ENCODE assay signal across 13 cellular contexts in the genomic region with DNA sequence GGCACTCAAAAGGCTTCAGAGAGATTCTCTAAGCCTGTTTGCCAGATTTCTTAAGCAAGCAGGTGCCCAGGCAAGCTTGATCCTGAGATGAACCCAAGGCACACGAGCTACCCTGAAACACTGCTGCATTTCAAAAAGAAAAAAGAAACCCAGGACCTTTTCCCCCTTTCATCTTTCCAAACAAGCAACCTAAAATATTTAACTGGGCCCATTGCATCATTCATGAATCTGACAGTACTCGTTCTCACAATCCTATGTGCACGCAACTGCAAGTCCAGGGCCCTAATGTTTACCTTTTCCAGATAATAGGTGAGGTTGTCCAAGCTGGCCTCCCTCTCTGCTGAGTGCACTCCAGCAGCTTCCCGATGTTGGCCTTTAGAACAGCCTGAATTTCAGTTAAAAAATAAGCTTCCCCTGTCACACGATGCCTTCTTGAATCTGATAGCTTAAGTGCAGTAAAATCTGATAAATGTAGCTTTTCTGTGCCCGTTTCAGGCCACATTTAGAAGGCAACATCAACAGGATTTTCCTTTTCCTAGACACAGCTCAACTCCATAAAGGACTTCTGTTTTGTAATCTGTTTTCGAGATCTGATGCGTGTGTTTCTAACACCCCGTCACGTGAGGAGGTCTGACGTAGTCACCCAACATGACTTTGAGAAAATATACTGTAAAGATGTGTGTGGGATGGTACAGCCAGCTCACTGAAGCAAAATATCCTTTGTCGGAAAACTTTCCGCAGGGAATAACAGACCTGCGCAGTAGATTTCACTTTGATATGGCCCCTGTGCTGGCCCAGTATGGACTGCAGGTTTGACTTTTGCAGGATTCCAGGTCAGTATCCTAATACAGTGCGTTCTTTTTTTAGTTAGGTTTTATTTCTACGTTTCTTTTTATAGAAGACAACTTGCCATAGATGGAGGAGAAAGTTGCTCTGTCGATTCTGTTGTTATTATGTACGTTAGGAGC. TPM values are rescaled to one million over a fixed set of nuclear protein-coding genes. Genes with fewer than 3 reads are reported as not detected.
DNase-seq lines count a peak whose midpoint lies in the region; ATAC-seq and TF ChIP-seq lines count a peak whose summit lies in the region.
"Had no signal": no experiment of that assay in that cellular context is flagged by ENCODE, and none has a peak within 500 bp of the region (broad histone marks: within the 10 kb centered on the region; RNA-seq: fewer than 3 reads in every experiment).

No MANE protein-coding gene starts in this region.

- peaks cover 79% of the 10 kb centered on the region for H3K79me2 ChIP-seq in fibroblast of lung (ENCODE audit: control insufficient read depth, insufficient read depth, low read length)

- H3K27ac ChIP-seq in fibroblast of lung (ENCODE audit: insufficient read depth, low read length) = peak overlapping the region; percentile 58
- H3K27ac ChIP-seq in urinary bladder (ENCODE audit: low read depth) = peak overlapping the region; percentile 77

- no peaks in the 10 kb centered on the region for H3K9me3 ChIP-seq in fibroblast of lung (ENCODE audit: control insufficient read depth, insufficient read depth, low read depth, low read length)

- H3K4me3 ChIP-seq in fibroblast of lung (replicated peaks in 1 of 4; ENCODE audit: control extremely low read depth in 1 of 4, insufficient read depth in 1 of 4, low read depth in 3 of 4, low read length in 4 of 4) = peak overlapping the region in 1 of 4 experiments; percentile 35
- H3K4me3 ChIP-seq in urinary bladder (ENCODE audit: low read depth, low read length) = no peak overlapping the region

- no peak overlapping the region for H3K4me3 Mint-ChIP-seq in activated T-cell treated with anti-CD3 and anti-CD28 coated beads, Interleukin-2, amount 50 U/mL, for 72 hours
- H3K4me3 Mint-ChIP-seq in activated CD4-positive, alpha-beta T cell treated with anti-CD3 and anti-CD28 coated beads, Interleukin-2, amount 10 ng/mL, durations not matched to agents 7 days and 5 days = no peak overlapping the region
- H3K4me3 Mint-ChIP-seq: activated B cell treated with CpG ODN at 0.5 μM for 24 hours, memory B cell had no signal

- H3K36me3 ChIP-seq in fibroblast of lung (ENCODE audit: control insufficient read depth, insufficient read depth, low read length) (peaks cover 14% of the 10 kb centered on the region), urinary bladder (ENCODE audit: insufficient read depth) (no peaks in the 10 kb centered on the region)

- 31% methylated on average over 18 of the region's 18 CpGs for WGBS in urinary bladder

- CTCF ChIA-PET in activated CD4-positive, alpha-beta T cell treated with anti-CD3 and anti-CD28 coated beads, Interleukin-2, amount 10 ng/mL, durations not matched to agents 7 days and 5 days (lab: Charles Lee) = interaction anchor here (0.6 to 1.4 kb wide), 5 partner anchors 9 to 21 kb away, joined by 3 to 6 read pairs (median 4); no protein-coding TSS in a partner anchor

- peaks cover 12% of the 10 kb centered on the region for H3K4me1 Mint-ChIP-seq in activated T-cell treated with anti-CD3 and anti-CD28 coated beads, Interleukin-2, amount 50 U/mL, for 72 hours (ENCODE audit: low read depth)
- H3K4me1 Mint-ChIP-seq in activated CD4-positive, alpha-beta T cell treated with anti-CD3 and anti-CD28 coated beads, Interleukin-2, amount 10 ng/mL, durations not matched to agents 7 days and 5 days = peaks cover 3% of the 10 kb centered on the region

- no peaks in the 10 kb centered on the region for H3K27me3 Mint-ChIP-seq in activated T-cell treated with anti-CD3 and anti-CD28 coated beads, Interleukin-2, amount 50 U/mL, for 72 hours (ENCODE audit: low read depth)
- no peaks in the 10 kb centered on the region for H3K27me3 Mint-ChIP-seq in activated CD4-positive, alpha-beta T cell treated with anti-CD3 and anti-CD28 coated beads, Interleukin-2, amount 10 ng/mL, durations not matched to agents 7 days and 5 days
- H3K27me3 Mint-ChIP-seq: activated B cell treated with CpG ODN at 0.5 μM for 24 hours, memory B cell had no signal

- H3K4me2 ChIP-seq in fibroblast of lung (ENCODE audit: extremely low read depth, insufficient read depth, low read length) = no peak overlapping the region

- no peak for ATAC-seq in activated T-cell treated with anti-CD3 and anti-CD28 coated beads, Interleukin-2, amount 50 U/mL, for 72 hours (replicated peaks in 1 of 2)
- no peak for ATAC-seq in activated naive CD4-positive, alpha-beta T cell treated with anti-CD3 and anti-CD28 coated beads, Interleukin-2, amount 50 U/mL, for 72 hours
- ATAC-seq: PC-3 had no signal

- peaks cover 16% of the 10 kb centered on the region for H3K4me1 ChIP-seq in fibroblast of lung (ENCODE audit: control insufficient read depth, extremely low read depth, insufficient read depth, low read length)
- no peaks in the 10 kb centered on the region for H3K4me1 ChIP-seq in urinary bladder (ENCODE audit: insufficient read depth)

- POLR2A ChIA-PET in activated CD4-positive, alpha-beta T cell treated with anti-CD3 and anti-CD28 coated beads, Interleukin-2, amount 10 ng/mL, durations not matched to agents 7 days and 5 days (lab: Charles Lee) = interaction anchor here (0.6 kb wide), 1 partner anchor 43 kb away, joined by 4 read pairs; no protein-coding TSS in a partner anchor

- H3K27ac Mint-ChIP-seq in activated T-cell treated with anti-CD3 and anti-CD28 coated beads, Interleukin-2, amount 50 U/mL, for 72 hours = no peak overlapping the region
- peak overlapping the region in 1 of 2 donors; percentile 7 for H3K27ac Mint-ChIP-seq in activated naive CD4-positive, alpha-beta T cell treated with anti-CD3 and anti-CD28 coated beads, Interleukin-2, amount 50 U/mL, for 72 hours
- no peak overlapping the region for H3K27ac Mint-ChIP-seq in activated CD4-positive, alpha-beta T cell treated with anti-CD3 and anti-CD28 coated beads, Interleukin-2, amount 10 ng/mL, durations not matched to agents 7 days and 5 days
- H3K27ac Mint-ChIP-seq: activated B cell treated with CpG ODN at 0.5 μM for 24 hours, memory B cell had no signal

- H4K20me1 ChIP-seq in fibroblast of lung (ENCODE audit: control insufficient read depth, extremely low read depth, insufficient read depth, low read length) = no peaks in the 10 kb centered on the region

- peaks cover 0 to 5% of the 10 kb centered on the region in 2 donors for H3K36me3 Mint-ChIP-seq in activated T-cell treated with anti-CD3 and anti-CD28 coated beads, Interleukin-2, amount 50 U/mL, for 72 hours (ENCODE audit: insufficient read depth in 2 of 2)
- no peaks in the 10 kb centered on the region for H3K36me3 Mint-ChIP-seq in activated naive CD4-positive, alpha-beta T cell treated with anti-CD3 and anti-CD28 coated beads, Interleukin-2, amount 50 U/mL, for 72 hours
- peaks cover 5% of the 10 kb centered on the region for H3K36me3 Mint-ChIP-seq in activated CD4-positive, alpha-beta T cell treated with anti-CD3 and anti-CD28 coated beads, Interleukin-2, amount 10 ng/mL, durations not matched to agents 7 days and 5 days (ENCODE audit: low read depth)

- no peak for TF ChIP-seq CTCF in fibroblast of lung (conservative IDR thresholded peaks at IDR 0.05 in 1 of 2, IDR thresholded peaks at IDR 0.05 in 1 of 2; ENCODE audit: low read depth in 1 of 2, low read length in 2 of 2)

- no peak overlapping the region for H2AFZ ChIP-seq in fibroblast of lung (ENCODE audit: low read length)

- H3K9ac ChIP-seq in fibroblast of lung (ENCODE audit: insufficient read depth, low read length) = no peak overlapping the region

- DNase-seq in activated T-cell treated with anti-CD3 and anti-CD28 coated beads, Interleukin-2, amount 50 U/mL, for 48 hours = peak; percentile 7 to 8
- DNase-seq in activated T-cell treated with anti-CD3 and anti-CD28 coated beads, Interleukin-2, amount 50 U/mL, for 72 hours = no peak
- no peak for DNase-seq in fibroblast of lung (ENCODE audit: low read depth in 2 of 2)
- DNase-seq in nucleus accumbens (lab: John Stamatoyannopoulos, UW) = peak in 30 of 56 donors; percentile 8 to 70 (median 31)
- no peak for DNase-seq in activated naive CD4-positive, alpha-beta T cell treated with anti-CD3 and anti-CD28 coated beads, Interleukin-2, amount 50 U/mL, for 72 hours (ENCODE audit: low spot score in 2 of 2)
- DNase-seq in SIG-M5 (lab: John Stamatoyannopoulos, UW) = no peak
- no peak for DNase-seq in activated CD4-positive, alpha-beta T cell treated with anti-CD3 and anti-CD28 coated beads, Interleukin-2, amount 10 ng/mL, durations not matched to agents 7 days and 5 days
- DNase-seq: activated B cell treated with CpG ODN at 0.5 μM for 24 hours; activated naive CD4-positive, alpha-beta T cell; NCI-H1417 treated with DMSO at 0.1 percent for 48 hours; PC-3 had no signal

- no peaks in the 10 kb centered on the region for H3K27me3 ChIP-seq in fibroblast of lung (ENCODE audit: control insufficient read depth, insufficient read depth, low read length)

- no peaks in the 10 kb centered on the region for H3K9me3 Mint-ChIP-seq in activated T-cell treated with anti-CD3 and anti-CD28 coated beads, Interleukin-2, amount 50 U/mL, for 72 hours
- no peaks in the 10 kb centered on the region for H3K9me3 Mint-ChIP-seq in activated naive CD4-positive, alpha-beta T cell treated with anti-CD3 and anti-CD28 coated beads, Interleukin-2, amount 50 U/mL, for 72 hours
- no peaks in the 10 kb centered on the region for H3K9me3 Mint-ChIP-seq in activated CD4-positive, alpha-beta T cell treated with anti-CD3 and anti-CD28 coated beads, Interleukin-2, amount 10 ng/mL, durations not matched to agents 7 days and 5 days
- H3K9me3 Mint-ChIP-seq: activated B cell treated with CpG ODN at 0.5 μM for 24 hours, memory B cell had no signal

RNA-seq across cellular contexts. Expression of a gene that starts 55.1 kb away (rescaled TPM):
- 10 to 100 TPM; 34.4 to 37.3 TPM for total RNA-seq in activated T-cell treated with anti-CD3 and anti-CD28 coated beads, Interleukin-2, amount 50 U/mL, for 72 hours
- total RNA-seq in fibroblast of lung (10.0 and 11.4 TPM in 2 replicates), urinary bladder (38.8 TPM)
- polyA plus RNA-seq in fibroblast of lung (8.4 and 10.0 TPM in 2 replicates), urinary bladder (5.9 TPM)
- polyA plus RNA-seq in fibroblast of lung (2012) = 3.9 and 4.7 TPM in 2 replicates
- polyA minus RNA-seq in fibroblast of lung (ENCODE audit: low replicate concordance) = 0.51 and 1.2 TPM in 2 replicates
- 10 to 100 TPM; 27.1 to 31.1 TPM for total RNA-seq in activated naive CD4-positive, alpha-beta T cell treated with anti-CD3 and anti-CD28 coated beads, Interleukin-2, amount 50 U/mL, for 72 hours
- total RNA-seq in activated CD4-positive, alpha-beta T cell treated with anti-CD3 and anti-CD28 coated beads, Interleukin-2, amount 10 ng/mL, durations not matched to agents 7 days and 5 days = 10 to 100 TPM; 46.5 to 54.1 TPM

Comparison
In these comparisons a context has a peak if more than half of its experiments do, and no peak if none do; other contexts are left out.
1. DNase-seq: peak in activated T-cell treated with anti-CD3 and anti-CD28 coated beads, Interleukin-2, amount 50 U/mL, for 48 hours (2 of 2) and nucleus accumbens (30 of 56); none in activated T-cell treated with anti-CD3 and anti-CD28 coated beads, Interleukin-2, amount 50 U/mL, for 72 hours (0 of 2), fibroblast of lung (0 of 2), activated naive CD4-positive, alpha-beta T cell treated with anti-CD3 and anti-CD28 coated beads, Interleukin-2, amount 50 U/mL, for 72 hours (0 of 2), SIG-M5 (single experiment) and activated CD4-positive, alpha-beta T cell treated with anti-CD3 and anti-CD28 coated beads, Interleukin-2, amount 10 ng/mL, durations not matched to agents 7 days and 5 days (single experiment).